ENCODE assay signal across 11 cellular contexts in the genomic region with DNA sequence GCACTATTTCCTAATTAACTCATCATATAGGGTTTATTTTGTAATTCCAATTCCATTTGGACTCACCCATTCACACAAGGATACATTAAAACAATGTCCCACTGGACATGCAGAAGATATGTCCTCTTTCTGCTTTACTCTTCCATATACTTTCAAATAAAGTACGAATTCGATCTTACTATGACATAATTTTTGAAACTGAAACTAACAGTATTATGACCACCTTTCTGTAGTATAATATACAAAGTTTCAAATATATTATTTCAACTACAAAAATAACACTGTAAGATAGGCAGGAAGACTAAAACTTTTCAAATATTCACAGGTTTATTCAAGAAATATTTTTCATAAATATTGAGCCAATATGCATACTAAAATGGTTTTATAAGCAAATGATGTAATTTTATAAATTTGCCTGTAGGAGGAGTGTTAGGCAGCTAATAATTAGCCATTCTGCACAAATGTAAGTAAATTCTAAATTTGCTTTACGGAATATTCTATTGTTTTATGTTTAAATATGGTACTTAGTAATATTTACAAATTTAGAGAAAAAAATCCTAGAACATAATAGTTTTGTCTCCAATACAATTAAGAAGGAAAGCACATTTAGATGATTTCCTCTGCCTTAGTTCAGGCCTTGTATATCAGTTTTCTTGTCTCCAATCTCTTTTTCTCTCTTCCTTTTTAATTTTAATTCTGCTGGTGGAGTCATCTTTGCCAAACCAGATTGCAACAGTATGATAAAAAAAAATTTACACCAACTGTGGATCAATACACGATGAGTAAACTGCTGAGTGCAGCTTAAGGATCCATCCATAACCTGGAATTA.
DNase-seq lines count a peak whose midpoint lies in the region; ATAC-seq, FAIRE-seq and TF ChIP-seq lines count a peak whose summit lies in the region.
"Had no signal": no experiment of that assay in that cellular context is flagged by ENCODE, and none has a peak within 500 bp of the region (broad histone marks: within the 10 kb centered on the region; RNA-seq: fewer than 3 reads in every experiment).

No MANE protein-coding gene starts in this region.

- POLR2A ChIA-PET in AG04450 (lab: Yijun Ruan, JAX): no interaction called here
- POLR2A ChIA-PET in naive thymus-derived CD4-positive, alpha-beta T cell (lab: Charles Lee): no interaction called here

- FAIRE-seq in GM12892 (lab: Jason Lieb, UNC): no peak

- intact Hi-C loops in naive thymus-derived CD4-positive, alpha-beta T cell (cut with micrococcal nuclease): loop anchor here (1.0 to 10.0 kb wide), 5 partner anchors 111 to 494 kb away; a partner anchor contains a TSS

- CTCF ChIA-PET in AG04450 (lab: Charles Lee): interaction anchor here (1.0 to 5.8 kb wide), 3 partner anchors 145 to 562 kb away, joined by 3 to 96 read pairs (median 4); no protein-coding TSS in a partner anchor
- CTCF ChIA-PET in naive thymus-derived CD4-positive, alpha-beta T cell (lab: Charles Lee): interaction anchor here (1.1 to 4.3 kb wide), 2 partner anchors 10 to 144 kb away, joined by 3 to 16 read pairs; no protein-coding TSS in a partner anchor

- TF ChIP-seq CTCF in AG04450 (IDR thresholded peaks at IDR 0.05; ENCODE audit: low read depth, low read length): peak; percentile 35; the same call in 1 of the 2 replicates
- peak; percentile 17 for TF ChIP-seq CTCF in GM12865 (IDR thresholded peaks at IDR 0.05; ENCODE audit: insufficient read depth, low read depth, low read length, missing control alignments)
- TF ChIP-seq CTCF in Peyer's patch (IDR thresholded peaks at IDR 0.05): peak in 4 of 6 experiments; percentile 13 to 30 (median 22)

- H3K4me1 ChIP-seq in Peyer's patch: peaks cover 0 to 13% (median 0%) of the 10 kb centered on the region in 4 donors
- H3K4me1 ChIP-seq in naive thymus-derived CD4-positive, alpha-beta T cell (ENCODE audit: control insufficient read depth in 2 of 2, insufficient read depth in 2 of 2, low read length in 2 of 2): no peaks in the 10 kb centered on the region

- H3K36me3 Mint-ChIP-seq in naive thymus-derived CD4-positive, alpha-beta T cell: peaks cover 0 to 2% (median 0%) of the 10 kb centered on the region in 5 donors
- H3K36me3 Mint-ChIP-seq: mesothelial cell of epicardium had no signal

- H3K4me1 Mint-ChIP-seq in naive thymus-derived CD4-positive, alpha-beta T cell: peaks cover 0 to 7% (median 3%) of the 10 kb centered on the region in 7 donors
- H3K4me1 Mint-ChIP-seq: mesothelial cell of epicardium had no signal

- no peak for TF ChIP-seq POLR2A in Peyer's patch (IDR thresholded peaks at IDR 0.05)
- no peak for TF ChIP-seq POLR2A in GM12892 (IDR thresholded peaks at IDR 0.05; ENCODE audit: low read depth, low read length)

- H3K36me3 ChIP-seq in Peyer's patch: no peaks in the 10 kb centered on the region
- no peaks in the 10 kb centered on the region for H3K36me3 ChIP-seq in naive thymus-derived CD4-positive, alpha-beta T cell (ENCODE audit: control insufficient read depth in 2 of 3, insufficient read depth in 3 of 3, low read length in 3 of 3)

- H3K27me3 Mint-ChIP-seq in naive thymus-derived CD4-positive, alpha-beta T cell: peaks cover 0 to 25% (median 4%) of the 10 kb centered on the region in 5 donors

- no peak overlapping the region for H3K4me3 ChIP-seq in AG04450 (ENCODE audit: low read depth, low read length)
- H3K4me3 ChIP-seq in GM12865 (ENCODE audit: low read depth, low read length): no peak overlapping the region
- no peak overlapping the region for H3K4me3 ChIP-seq in Peyer's patch
- H3K4me3 ChIP-seq in naive thymus-derived CD4-positive, alpha-beta T cell (ENCODE audit: low read length): no peak overlapping the region

- H3K4me3 Mint-ChIP-seq in naive thymus-derived CD4-positive, alpha-beta T cell: peak overlapping the region in 2 of 10 donors; percentile 21 to 54
- H3K4me3 Mint-ChIP-seq: mesothelial cell of epicardium had no signal

- H3K27me3 ChIP-seq in AG04450 (ENCODE audit: control insufficient read depth, insufficient read depth, low read length) (no peaks in the 10 kb centered on the region), Peyer's patch (no peaks in the 10 kb centered on the region)
- H3K27me3 ChIP-seq in naive thymus-derived CD4-positive, alpha-beta T cell (ENCODE audit: control insufficient read depth in 2 of 2, insufficient read depth in 2 of 2, low read length in 2 of 2): peaks cover 0 to 4% of the 10 kb centered on the region in 2 donors

- ATAC-seq in naive thymus-derived CD4-positive, alpha-beta T cell: no peak
- ATAC-seq in GM18858 (IDR thresholded peaks at IDR 0.05; ENCODE audit: unreplicated experiment): no peak

- no peak for DNase-seq in AG04450 (ENCODE audit: low read depth, low spot score)
- peak; percentile 21 for DNase-seq in GM12865 (ENCODE audit: low read depth)
- DNase-seq in Peyer's patch: no peak
- DNase-seq in fibroblast of peridontal ligament (ENCODE audit: extremely low read depth): peak; percentile 21
- no peak for DNase-seq in naive thymus-derived CD4-positive, alpha-beta T cell
- no peak for DNase-seq in COLO668 (lab: John Stamatoyannopoulos, UW; ENCODE audit: unreplicated experiment)
- DNase-seq in GM12892 (ENCODE audit: insufficient read length): no peak
- DNase-seq: NCI-H187 treated with DMSO at 0.1 percent for 48 hours, T-helper 2 cell had no signal

- H3K9me3 Mint-ChIP-seq in naive thymus-derived CD4-positive, alpha-beta T cell: no peaks in the 10 kb centered on the region
- H3K9me3 Mint-ChIP-seq: mesothelial cell of epicardium had no signal

- no peaks in the 10 kb centered on the region for H3K9me3 ChIP-seq in AG04450 (ENCODE audit: control insufficient read depth, insufficient read depth, low read length)
- H3K9me3 ChIP-seq in Peyer's patch: no peaks in the 10 kb centered on the region
- H3K9me3 ChIP-seq in naive thymus-derived CD4-positive, alpha-beta T cell (ENCODE audit: control insufficient read depth in 2 of 3, low read length in 3 of 3): no peaks in the 10 kb centered on the region

- no peak overlapping the region for H3K27ac ChIP-seq in AG04450 (ENCODE audit: low read depth, low read length)
- no peak overlapping the region for H3K27ac ChIP-seq in Peyer's patch
- H3K27ac ChIP-seq in naive thymus-derived CD4-positive, alpha-beta T cell (ENCODE audit: low read depth, low read length): no peak overlapping the region

- H3K27ac Mint-ChIP-seq in naive thymus-derived CD4-positive, alpha-beta T cell: no peak overlapping the region
- H3K27ac Mint-ChIP-seq: mesothelial cell of epicardium had no signal

Comparison
In these comparisons a context has a peak if more than half of its experiments do, and no peak if none do; other contexts are left out.
1. DNase-seq: peak in GM12865 (single experiment) and fibroblast of peridontal ligament (single experiment); none in AG04450 (single experiment), Peyer's patch (0 of 3), naive thymus-derived CD4-positive, alpha-beta T cell (0 of 9), COLO668 (single experiment) and GM12892 (single experiment).
2. Peak in every context shown above with its lines, with median percentiles within 50 percentile points of each other: CTCF ChIP-seq.